15 cellular contexts compared by ENCODE assay signal in genomic region chr16:67565470-67566100, GRCh38. TPM values are rescaled to one million over a fixed set of nuclear protein-coding genes. Genes with fewer than 3 reads are reported as not detected.
A peak's percentile ranks its signal among the peaks of the same experiment; 100 is the strongest.
DNase-seq lines count a peak whose midpoint lies in the region; ATAC-seq and TF ChIP-seq lines count a peak whose summit lies in the region.
"Had no signal": no experiment of that assay in that cellular context is flagged by ENCODE, and none has a peak within 500 bp of the region (broad histone marks: within the 10 kb centered on the region; RNA-seq: fewer than 3 reads in every experiment).

No MANE protein-coding gene starts in this region.

- H3K27me3 ChIP-seq in CD4-positive, CD25-positive, alpha-beta regulatory T cell (ENCODE audit: control insufficient read depth, insufficient read depth, low read length) = no peaks in the 10 kb centered on the region
- no peaks in the 10 kb centered on the region for H3K27me3 ChIP-seq in GM06990 (replicated peaks; ENCODE audit: control insufficient read depth, insufficient read depth, low read length)
- H3K27me3 ChIP-seq in PC-9 (ENCODE audit: insufficient read depth, low read depth) = no peaks in the 10 kb centered on the region
- H3K27me3 ChIP-seq: left lung, transverse colon had no signal

- ATAC-seq in CD4-positive, CD25-positive, alpha-beta regulatory T cell (ENCODE audit: low read depth in 2 of 2) = no peak
- ATAC-seq in memory B cell (ENCODE audit: low read depth) (no peak), GM18498 (IDR thresholded peaks at IDR 0.05; ENCODE audit: unreplicated experiment) (no peak), HG03045 (IDR thresholded peaks at IDR 0.05; ENCODE audit: unreplicated experiment) (no peak)
- ATAC-seq: left lung had no signal

- BruUV-seq in PC-9 (replicated peaks; lab: Mats Ljungman, UMichigan) = no TSS peak
- no TSS peak for BruUV-seq in MCF 10A (replicated peaks; lab: Mats Ljungman, UMichigan)

- H4K20me1 ChIP-seq in PC-9 (ENCODE audit: insufficient read depth) = peaks cover 25% of the 10 kb centered on the region; the same call in 1 of the 2 replicates

- H2AFZ ChIP-seq in PC-9 = no peak overlapping the region

- peak overlapping the region; percentile 43 to 90 (median 54) for H3K4me3 Mint-ChIP-seq in CD4-positive, CD25-positive, alpha-beta regulatory T cell
- H3K4me3 Mint-ChIP-seq in memory B cell (peak overlapping the region; percentile 61), MCF 10A (ENCODE audit: unreplicated experiment) (no peak overlapping the region)

- CTCF ChIA-PET in PC-9 (lab: Charles Lee) (no interaction called here), MCF 10A (lab: Yijun Ruan, JAX) (interaction anchor here (0.5 to 0.8 kb wide), 4 partner anchors 19 to 107 kb away, joined by 3 to 4 read pairs (median 4); no protein-coding TSS in a partner anchor)

- H3K4me2 ChIP-seq in PC-9 = 0 out of 2 replicates have a peak overlapping the region, but pooled peaks have one; percentile 97

- H3K4me3 ChIP-seq in CD4-positive, CD25-positive, alpha-beta regulatory T cell (ENCODE audit: low read depth, low read length) = peak overlapping the region; percentile 35
- H3K4me3 ChIP-seq in GM06990 (replicated peaks; ENCODE audit: low read depth, low read length) (peak overlapping the region; percentile 92), PC-9 (no peak overlapping the region)
- H3K4me3 ChIP-seq: left lung, transverse colon had no signal

- H3K36me3 Mint-ChIP-seq in CD4-positive, CD25-positive, alpha-beta regulatory T cell = no peaks in the 10 kb centered on the region
- H3K36me3 Mint-ChIP-seq in memory B cell (peaks cover 3% of the 10 kb centered on the region), MCF 10A (ENCODE audit: insufficient read depth, unreplicated experiment) (no peaks in the 10 kb centered on the region)

- no peak overlapping the region for H3K27ac ChIP-seq in CD4-positive, CD25-positive, alpha-beta regulatory T cell (ENCODE audit: insufficient read depth, low read length, poor library complexity, severe bottlenecking)
- no peak overlapping the region for H3K27ac ChIP-seq in PC-9

- peak overlapping the region; percentile 32 to 60 (median 59) for H3K27ac Mint-ChIP-seq in CD4-positive, CD25-positive, alpha-beta regulatory T cell
- H3K27ac Mint-ChIP-seq in memory B cell (peak overlapping the region; percentile 81), MCF 10A (ENCODE audit: low read depth, unreplicated experiment) (no peak overlapping the region)

- H3F3A ChIP-seq in PC-9 (ENCODE audit: insufficient read depth, low read depth) = peaks cover 24% of the 10 kb centered on the region

- H3K4me1 Mint-ChIP-seq in CD4-positive, CD25-positive, alpha-beta regulatory T cell = peaks cover 14 to 70% (median 43%) of the 10 kb centered on the region in 4 donors
- H3K4me1 Mint-ChIP-seq in memory B cell (peaks cover 29% of the 10 kb centered on the region), MCF 10A (ENCODE audit: insufficient read depth, unreplicated experiment) (peaks cover 7% of the 10 kb centered on the region)

- no peaks in the 10 kb centered on the region for H3K9me3 Mint-ChIP-seq in CD4-positive, CD25-positive, alpha-beta regulatory T cell
- H3K9me3 Mint-ChIP-seq in memory B cell (no peaks in the 10 kb centered on the region), MCF 10A (ENCODE audit: unreplicated experiment) (no peaks in the 10 kb centered on the region)

- peaks cover 74% of the 10 kb centered on the region for H3K79me2 ChIP-seq in PC-9 (ENCODE audit: low read depth)

- no peaks in the 10 kb centered on the region for H3K27me3 Mint-ChIP-seq in CD4-positive, CD25-positive, alpha-beta regulatory T cell
- H3K27me3 Mint-ChIP-seq in memory B cell = no peaks in the 10 kb centered on the region
- no peaks in the 10 kb centered on the region for H3K27me3 Mint-ChIP-seq in MCF 10A (ENCODE audit: insufficient read depth, unreplicated experiment)

- no peak for TF ChIP-seq CTCF in GM06990 (IDR thresholded peaks at IDR 0.05; ENCODE audit: insufficient read depth, low read length, poor library complexity, severe bottlenecking)
- no peak for TF ChIP-seq CTCF in PC-9 (conservative IDR thresholded peaks at IDR 0.05)
- no peak for TF ChIP-seq CTCF in MCF 10A (IDR thresholded peaks at IDR 0.05; ENCODE audit: unreplicated experiment)

- H3K9me2 ChIP-seq in PC-9 (ENCODE audit: insufficient read depth) = no peaks in the 10 kb centered on the region

- H3K4me1 ChIP-seq in CD4-positive, CD25-positive, alpha-beta regulatory T cell (ENCODE audit: control insufficient read depth, insufficient read depth, low read length, poor library complexity, severe bottlenecking) = peaks cover 53% of the 10 kb centered on the region
- peaks cover 24% of the 10 kb centered on the region for H3K4me1 ChIP-seq in PC-9 (replicated peaks; ENCODE audit: insufficient read depth)

- DNase-seq in CD4-positive, CD25-positive, alpha-beta regulatory T cell = no peak
- DNase-seq in GM06990 (ENCODE audit: extremely low read depth, insufficient read length) = no peak
- no peak for DNase-seq in PC-9
- no peak for DNase-seq in memory B cell (ENCODE audit: low spot score in 2 of 2)
- DNase-seq in kidney tubule cell (ENCODE audit: low spot score) = no peak
- no peak for DNase-seq in MCF 10A (ENCODE audit: unreplicated experiment)
- DNase-seq: activated gamma-delta T cell treated with Interleukin-2 at 50 U/mL for 16 hours, hypothalamus, KG1, left lung, NCI-H1694 treated with DMSO at 0.1 percent for 48 hours, NCI-H510A treated with DMSO at 0.1 percent for 48 hours, transverse colon had no signal

- H3K36me3 ChIP-seq in CD4-positive, CD25-positive, alpha-beta regulatory T cell (ENCODE audit: control insufficient read depth, insufficient read depth, low read length) = no peaks in the 10 kb centered on the region
- no peaks in the 10 kb centered on the region; the same call in 1 of the 2 replicates for H3K36me3 ChIP-seq in GM06990 (ENCODE audit: control insufficient read depth, insufficient read depth, low read length)
- no peaks in the 10 kb centered on the region for H3K36me3 ChIP-seq in PC-9 (ENCODE audit: low read depth)
- H3K36me3 ChIP-seq: left lung, transverse colon had no signal

- POLR2A ChIA-PET in PC-9 (lab: Charles Lee; ENCODE audit: unreplicated experiment) = no interaction called here
- POLR2A ChIA-PET in MCF 10A (lab: Yijun Ruan, JAX) = no interaction called here

- intact Hi-C loops in PC-9 (cut with micrococcal nuclease; ENCODE audit: unreplicated experiment) = loop anchor here (10.0 kb wide), 1 partner anchor 81 kb away; the partner anchor contains the start of genes AGRP and ATP6V0D1
- intact Hi-C loops in MCF 10A (cut with micrococcal nuclease) = no loop called here

- no peaks in the 10 kb centered on the region for H3K9me3 ChIP-seq in CD4-positive, CD25-positive, alpha-beta regulatory T cell (ENCODE audit: control insufficient read depth in 2 of 2, low read length in 2 of 2)
- no peaks in the 10 kb centered on the region for H3K9me3 ChIP-seq in PC-9 (ENCODE audit: insufficient read depth, low read depth)
- H3K9me3 ChIP-seq: left lung, transverse colon had no signal

RNA-seq across cellular contexts. Expression of gene CTCF, which starts 3.3 kb away (rescaled TPM):
- 63.6 TPM for total RNA-seq in CD4-positive, CD25-positive, alpha-beta regulatory T cell
- polyA plus RNA-seq in CD4-positive, CD25-positive, alpha-beta regulatory T cell = 10 to 100 TPM; 44.5 to 80.2 (median 52.9) TPM
- total RNA-seq in PC-9 (2021) = 35.3 and 39.0 TPM in 2 replicates
- 29.7 and 40.6 TPM in 2 replicates for total RNA-seq in MCF 10A (2022)

RNA-seq across cellular contexts. Expression of gene RIPOR1, which starts 37.0 kb away (rescaled TPM):
- 16.6 TPM for total RNA-seq in CD4-positive, CD25-positive, alpha-beta regulatory T cell
- polyA plus RNA-seq in CD4-positive, CD25-positive, alpha-beta regulatory T cell = 1 to 10 TPM in 3 of 4 donors, under 1 TPM in 1; 0.91 to 3.1 (median 2.1) TPM
- total RNA-seq in PC-9 (2021) (76.7 and 113 TPM in 2 replicates), MCF 10A (2022) (43.2 and 69.1 TPM in 2 replicates)
